Comparison of ENCODE assay signal across 8 cellular contexts in the genomic region with DNA sequence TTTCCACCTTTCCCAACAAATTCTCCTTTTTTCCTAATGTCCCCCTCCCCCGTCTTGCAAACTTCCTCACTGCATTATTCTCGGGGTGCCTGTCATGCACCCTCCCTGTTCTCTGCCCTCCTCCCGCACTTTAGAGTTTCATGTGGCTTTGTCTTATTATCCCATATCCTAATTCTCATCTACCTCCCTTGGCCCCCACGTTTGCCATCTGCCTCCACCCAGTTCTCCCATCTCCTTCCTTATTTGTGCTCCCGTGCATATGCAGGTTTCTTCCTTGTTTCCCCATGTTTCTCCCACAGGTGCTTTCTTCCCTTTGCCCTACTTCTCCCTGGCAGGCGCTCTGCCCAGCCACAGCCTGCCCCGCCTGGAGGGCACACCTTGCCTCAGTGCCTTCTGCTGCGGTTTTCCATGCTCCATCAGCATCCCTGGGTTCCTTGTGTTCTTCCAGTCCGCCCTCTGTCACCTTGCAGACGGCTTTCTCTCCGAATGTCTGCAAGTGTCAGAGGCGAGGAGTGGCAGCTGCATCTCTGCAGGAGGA. TPM values are rescaled to one million over a fixed set of nuclear protein-coding genes. Genes with fewer than 3 reads are reported as not detected.
A peak's percentile ranks its signal among the peaks of the same experiment; 100 is the strongest.
DNase-seq lines count a peak whose midpoint lies in the region; ATAC-seq and TF ChIP-seq lines count a peak whose summit lies in the region.

No MANE protein-coding gene starts in this region.

- no peaks in the 10 kb centered on the region for H3K27me3 ChIP-seq in DOHH2 (ENCODE audit: control insufficient read depth, low read length)
- no peaks in the 10 kb centered on the region for H3K27me3 ChIP-seq in PC-9 (ENCODE audit: insufficient read depth, low read depth)

- H3K27ac ChIP-seq in DOHH2 (ENCODE audit: low read depth, low read length), result no peak overlapping the region
- H3K27ac ChIP-seq in PC-9, result peak overlapping the region; percentile 41

- CTCF ChIA-PET in PC-9 (lab: Charles Lee), result interaction anchor here (0.8 kb wide), 1 partner anchor 35 kb away, joined by 3 read pairs; no protein-coding TSS in a partner anchor

- peaks cover 13% of the 10 kb centered on the region for H3K36me3 Mint-ChIP-seq in progenitor cell of endocrine pancreas (ENCODE audit: insufficient read depth)

- H3K4me3 Mint-ChIP-seq in progenitor cell of endocrine pancreas (ENCODE audit: low read depth), result peak overlapping the region; percentile 84

- H3K9me3 ChIP-seq in DOHH2 (ENCODE audit: control insufficient read depth, insufficient read depth, low read length), result no peaks in the 10 kb centered on the region
- no peaks in the 10 kb centered on the region for H3K9me3 ChIP-seq in PC-9 (ENCODE audit: insufficient read depth, low read depth)

- H3K4me1 Mint-ChIP-seq in progenitor cell of endocrine pancreas (ENCODE audit: low read depth), result peaks cover 20% of the 10 kb centered on the region

- peaks cover 14% of the 10 kb centered on the region for H3K36me3 ChIP-seq in DOHH2 (ENCODE audit: control insufficient read depth, low read length)
- 0 out of 2 replicates have a peak, but pooled peaks cover 10% of the 10 kb centered on the region for H3K36me3 ChIP-seq in PC-9 (ENCODE audit: low read depth)

- H4K20me1 ChIP-seq in DOHH2 (ENCODE audit: control insufficient read depth, insufficient read depth, low read depth, low read length) (peaks cover 12% of the 10 kb centered on the region), PC-9 (ENCODE audit: insufficient read depth) (peaks cover 20% of the 10 kb centered on the region)

- H2AFZ ChIP-seq in PC-9, result peak overlapping the region; percentile 88

- peaks cover 21% of the 10 kb centered on the region for H3K4me1 ChIP-seq in DOHH2 (ENCODE audit: control insufficient read depth, low read length)
- peaks cover 26% of the 10 kb centered on the region for H3K4me1 ChIP-seq in PC-9 (replicated peaks; ENCODE audit: insufficient read depth)

- H3K9me2 ChIP-seq in DOHH2 (replicated peaks; ENCODE audit: control insufficient read depth, low read length) (no peaks in the 10 kb centered on the region), PC-9 (ENCODE audit: insufficient read depth) (no peaks in the 10 kb centered on the region)

- no peaks in the 10 kb centered on the region for H3K9me3 Mint-ChIP-seq in progenitor cell of endocrine pancreas (ENCODE audit: low read depth)

- no TSS peak for BruUV-seq in PC-9 (replicated peaks; lab: Mats Ljungman, UMichigan)

- H3K4me3 ChIP-seq in DOHH2 (ENCODE audit: low read length) (peak overlapping the region; percentile 73), PC-9 (peak overlapping the region; percentile 75), fibroblast of mammary gland (ENCODE audit: control insufficient read depth, low read depth, low read length) (peak overlapping the region; percentile 77)

- peaks cover 3% of the 10 kb centered on the region for H3F3A ChIP-seq in DOHH2 (ENCODE audit: control insufficient read depth, insufficient read depth)
- peaks cover 15% of the 10 kb centered on the region; the same call in 1 of the 2 replicates for H3F3A ChIP-seq in PC-9 (ENCODE audit: insufficient read depth, low read depth)

- POLR2A ChIA-PET in PC-9 (lab: Charles Lee; ENCODE audit: unreplicated experiment), result no interaction called here

- H3K4me2 ChIP-seq in DOHH2 (ENCODE audit: low read length), result peak overlapping the region; percentile 61
- H3K4me2 ChIP-seq in PC-9, result peak overlapping the region; percentile 88

- H3K27ac Mint-ChIP-seq in progenitor cell of endocrine pancreas, result peak overlapping the region; percentile 17

- H3K79me2 ChIP-seq in DOHH2 (ENCODE audit: control insufficient read depth, low read length) (peaks cover 44% of the 10 kb centered on the region), PC-9 (ENCODE audit: low read depth) (peaks cover 61% of the 10 kb centered on the region)

- H3K27me3 Mint-ChIP-seq in progenitor cell of endocrine pancreas, result peaks cover 40% of the 10 kb centered on the region

- intact Hi-C loops in PC-9 (cut with micrococcal nuclease; ENCODE audit: unreplicated experiment), result loop anchor here (1.0 to 5.0 kb wide), 4 partner anchors 35 to 125 kb away; no protein-coding TSS in a partner anchor

- ATAC-seq in HG02870 (IDR thresholded peaks at IDR 0.05; ENCODE audit: unreplicated experiment) (no peak), GM18868 (IDR thresholded peaks at IDR 0.05; ENCODE audit: unreplicated experiment) (no peak)

- no peak for TF ChIP-seq CTCF in DOHH2 (IDR thresholded peaks at IDR 0.05; ENCODE audit: low read depth, low read length, poor library complexity, severe bottlenecking)
- TF ChIP-seq CTCF in PC-9 (conservative IDR thresholded peaks at IDR 0.05), result no peak
- TF ChIP-seq CTCF in fibroblast of mammary gland (conservative IDR thresholded peaks at IDR 0.05; ENCODE audit: control insufficient read depth, insufficient read depth, low read depth, low read length), result no peak
- TF ChIP-seq CTCF in progenitor cell of endocrine pancreas (IDR thresholded peaks at IDR 0.05; ENCODE audit: unreplicated experiment), result no peak

- DNase-seq in PC-9, result peak; percentile 44 to 70
- DNase-seq in fibroblast of mammary gland (ENCODE audit: low read depth), result no peak
- no peak for DNase-seq in progenitor cell of endocrine pancreas (ENCODE audit: low spot score, unreplicated experiment)
- DNase-seq in GM19240 (ENCODE audit: insufficient read length, low spot score), result no peak
- no peak for DNase-seq in stimulated activated CD4-positive, alpha-beta T cell treated with anti-CD3 and anti-CD28 coated beads, Interleukin-4, amount 100 ng/mL, for 1 hour

RNA-seq across cellular contexts. Expression of a gene that starts 1.5 kb away (rescaled TPM):
- total RNA-seq in PC-9 (2021) (28.7 and 33.0 TPM in 2 replicates), progenitor cell of endocrine pancreas (32.5 and 35.8 TPM in 2 replicates)

Comparison
In these comparisons a context has a peak if more than half of its experiments do, and no peak if none do; other contexts are left out.
1. DNase-seq: peak in PC-9 (2 of 2); none in fibroblast of mammary gland (single experiment), progenitor cell of endocrine pancreas (single experiment), GM19240 (single experiment) and stimulated activated CD4-positive, alpha-beta T cell treated with anti-CD3 and anti-CD28 coated beads, Interleukin-4, amount 100 ng/mL, for 1 hour (single experiment).
2. Peak in every context shown above with its lines, with median percentiles within 50 percentile points of each other: H3K4me3 ChIP-seq.